19 cellular contexts compared by ENCODE assay signal in the genomic region with DNA sequence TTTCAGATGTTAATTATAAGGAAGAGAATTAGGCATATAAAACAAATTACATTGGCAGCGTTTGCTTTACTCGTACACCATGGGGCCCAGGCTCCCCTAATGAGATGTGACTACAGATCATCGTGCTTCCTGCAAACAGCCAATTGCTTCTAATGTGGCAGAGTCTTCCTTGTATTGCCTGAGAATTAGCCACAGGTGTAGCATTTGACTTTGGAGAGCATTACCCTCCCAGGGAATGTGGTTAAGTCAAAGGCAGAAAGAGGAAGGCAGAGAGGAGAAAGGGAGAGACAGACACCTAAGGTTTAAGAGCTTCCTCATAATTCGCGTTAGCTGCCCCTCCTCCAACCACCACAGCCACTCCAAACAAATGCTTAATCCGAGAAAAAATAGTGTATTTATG.
DNase-seq lines count a peak whose midpoint lies in the region; TF ChIP-seq lines count a peak whose summit lies in the region.
"Had no signal": no experiment of that assay in that cellular context is flagged by ENCODE, and none has a peak within 500 bp of the region (broad histone marks: within the 10 kb centered on the region; RNA-seq: fewer than 3 reads in every experiment).

No MANE protein-coding gene starts in this region.

- no peaks in the 10 kb centered on the region for H3K36me3 ChIP-seq in OCI-LY7 (ENCODE audit: insufficient read depth, low read length)
- no peaks in the 10 kb centered on the region for H3K36me3 ChIP-seq in ascending aorta

- H3K9me2 ChIP-seq in OCI-LY7 (ENCODE audit: insufficient read depth, low read length), result no peaks in the 10 kb centered on the region

- H3K27ac Mint-ChIP-seq in progenitor cell of endocrine pancreas, result no peak overlapping the region
- H3K27ac Mint-ChIP-seq: activated naive CD4-positive, alpha-beta T cell treated with anti-CD3 and anti-CD28 coated beads, Interleukin-2, amount 50 U/mL, for 24 hours; HFFc6; stimulated activated naive CD8-positive, alpha-beta T cell treated with anti-CD3 and anti-CD28 coated beads, Interleukin-15, amount 100 ng/mL, for 72 hours had no signal

- H3K4me3 Mint-ChIP-seq in progenitor cell of endocrine pancreas (ENCODE audit: low read depth), result no peak overlapping the region
- H3K4me3 Mint-ChIP-seq: activated naive CD4-positive, alpha-beta T cell treated with anti-CD3 and anti-CD28 coated beads, Interleukin-2, amount 50 U/mL, for 24 hours; HFFc6; stimulated activated naive CD8-positive, alpha-beta T cell treated with anti-CD3 and anti-CD28 coated beads, Interleukin-15, amount 100 ng/mL, for 72 hours had no signal

- POLR2A ChIA-PET in OCI-LY7 (lab: Charles Lee), result interaction anchor here (1.5 kb wide), 1 partner anchor 96 kb away, joined by 4 read pairs; no protein-coding TSS in a partner anchor

- no peaks in the 10 kb centered on the region for H4K20me1 ChIP-seq in OCI-LY7 (ENCODE audit: insufficient read depth, low read length)

- no peaks in the 10 kb centered on the region for H3K27me3 Mint-ChIP-seq in progenitor cell of endocrine pancreas
- H3K27me3 Mint-ChIP-seq: activated naive CD4-positive, alpha-beta T cell treated with anti-CD3 and anti-CD28 coated beads, Interleukin-2, amount 50 U/mL, for 24 hours; stimulated activated naive CD8-positive, alpha-beta T cell treated with anti-CD3 and anti-CD28 coated beads, Interleukin-15, amount 100 ng/mL, for 72 hours had no signal

- TF ChIP-seq CTCF in OCI-LY7 (conservative IDR thresholded peaks at IDR 0.05; ENCODE audit: low read length) (no peak), progenitor cell of endocrine pancreas (IDR thresholded peaks at IDR 0.05; ENCODE audit: unreplicated experiment) (no peak), ascending aorta (IDR thresholded peaks at IDR 0.05) (no peak)

- H3K9me3 Mint-ChIP-seq in progenitor cell of endocrine pancreas (ENCODE audit: low read depth), result peaks cover 23% of the 10 kb centered on the region
- H3K9me3 Mint-ChIP-seq: activated naive CD4-positive, alpha-beta T cell treated with anti-CD3 and anti-CD28 coated beads, Interleukin-2, amount 50 U/mL, for 24 hours; HFFc6; stimulated activated naive CD8-positive, alpha-beta T cell treated with anti-CD3 and anti-CD28 coated beads, Interleukin-15, amount 100 ng/mL, for 72 hours had no signal

- H3K4me1 Mint-ChIP-seq in progenitor cell of endocrine pancreas (ENCODE audit: low read depth), result peaks cover 20% of the 10 kb centered on the region
- H3K4me1 Mint-ChIP-seq: activated naive CD4-positive, alpha-beta T cell treated with anti-CD3 and anti-CD28 coated beads, Interleukin-2, amount 50 U/mL, for 24 hours; stimulated activated naive CD8-positive, alpha-beta T cell treated with anti-CD3 and anti-CD28 coated beads, Interleukin-15, amount 100 ng/mL, for 72 hours had no signal

- H3K79me2 ChIP-seq in OCI-LY7 (ENCODE audit: insufficient read depth, low read depth, low read length), result no peaks in the 10 kb centered on the region

- peak overlapping the region; percentile 13 for H3K4me3 ChIP-seq in OCI-LY7 (ENCODE audit: low read depth, low read length, poor library complexity, severe bottlenecking)
- no peak overlapping the region for H3K4me3 ChIP-seq in ascending aorta

- H3K27me3 ChIP-seq in ascending aorta, result no peaks in the 10 kb centered on the region

- H3K36me3 Mint-ChIP-seq in progenitor cell of endocrine pancreas (ENCODE audit: insufficient read depth), result no peaks in the 10 kb centered on the region
- H3K36me3 Mint-ChIP-seq: activated naive CD4-positive, alpha-beta T cell treated with anti-CD3 and anti-CD28 coated beads, Interleukin-2, amount 50 U/mL, for 24 hours had no signal

- peak overlapping the region; percentile 50 for H3K4me2 ChIP-seq in OCI-LY7 (ENCODE audit: low read length)

- peak overlapping the region; percentile 80 for H2AFZ ChIP-seq in OCI-LY7 (ENCODE audit: low read length)

- DNase-seq in NCI-H1417 (lab: John Stamatoyannopoulos, UW) (peak in 2 of 3 experiments; percentile 29 to 65), NCI-H1417 treated with DMSO at 0.1 percent for 48 hours (lab: John Stamatoyannopoulos, UW) (no peak), MV-4-11 (lab: John Stamatoyannopoulos, UW) (peak; percentile 64), OCI-LY7 (ENCODE audit: low spot score) (peak; percentile 18), medulla oblongata (ENCODE audit: extremely low spot score) (peak; percentile 4), putamen (ENCODE audit: low spot score) (no peak), progenitor cell of endocrine pancreas (ENCODE audit: low spot score, unreplicated experiment) (no peak), ascending aorta (ENCODE audit: low spot score in 2 of 2) (no peak)
- DNase-seq: aorta; Caco-2; HFFc6; kidney; NCI-H524 treated with DMSO at 0.1 percent for 48 hours; retina; stimulated activated CD4-positive, alpha-beta T cell treated with anti-CD3 and anti-CD28 coated beads, Interleukin-4, amount 100 ng/mL, for 1 hour; stimulated activated naive CD8-positive, alpha-beta T cell treated with anti-CD3 and anti-CD28 coated beads, Interleukin-15, amount 100 ng/mL, for 72 hours; trophoblast cell had no signal

- H3K9me3 ChIP-seq in OCI-LY7 (ENCODE audit: low read length), result no peaks in the 10 kb centered on the region
- H3K9me3 ChIP-seq in ascending aorta, result no peaks in the 10 kb centered on the region
- H3K9me3 ChIP-seq: Caco-2 had no signal

- peaks cover 23% of the 10 kb centered on the region for H3K4me1 ChIP-seq in OCI-LY7 (ENCODE audit: insufficient read depth, low read length, poor library complexity, severe bottlenecking)
- no peaks in the 10 kb centered on the region for H3K4me1 ChIP-seq in ascending aorta
- H3K4me1 ChIP-seq: Caco-2 had no signal

- intact Hi-C loops in OCI-LY7 (cut with micrococcal nuclease; ENCODE audit: unreplicated experiment) (no loop called here), ascending aorta (cut with DNase I) (loop anchor here (10.0 kb wide), 1 partner anchor 1437 kb away; no protein-coding TSS in a partner anchor)

- CTCF ChIA-PET in OCI-LY7 (lab: Charles Lee; ENCODE audit: unreplicated experiment), result no interaction called here

- H3K27ac ChIP-seq in OCI-LY7 (ENCODE audit: low read depth, low read length, poor library complexity, severe bottlenecking) (peak overlapping the region; percentile 39), ascending aorta (no peak overlapping the region)
- H3K27ac ChIP-seq: 22Rv1 had no signal

- BruUV-seq in OCI-LY7 (replicated peaks; lab: Mats Ljungman, UMichigan), result no TSS peak

Comparison
In these comparisons a context has a peak if more than half of its experiments do, and no peak if none do; other contexts are left out.
1. DNase-seq: peak in NCI-H1417 (2 of 3), MV-4-11 (single experiment), OCI-LY7 (single experiment) and medulla oblongata (single experiment); none in NCI-H1417 treated with DMSO at 0.1 percent for 48 hours (single experiment), putamen (single experiment), progenitor cell of endocrine pancreas (single experiment) and ascending aorta (0 of 2).